Comparison of ENCODE assay signal across 24 cellular contexts in the genomic region with DNA sequence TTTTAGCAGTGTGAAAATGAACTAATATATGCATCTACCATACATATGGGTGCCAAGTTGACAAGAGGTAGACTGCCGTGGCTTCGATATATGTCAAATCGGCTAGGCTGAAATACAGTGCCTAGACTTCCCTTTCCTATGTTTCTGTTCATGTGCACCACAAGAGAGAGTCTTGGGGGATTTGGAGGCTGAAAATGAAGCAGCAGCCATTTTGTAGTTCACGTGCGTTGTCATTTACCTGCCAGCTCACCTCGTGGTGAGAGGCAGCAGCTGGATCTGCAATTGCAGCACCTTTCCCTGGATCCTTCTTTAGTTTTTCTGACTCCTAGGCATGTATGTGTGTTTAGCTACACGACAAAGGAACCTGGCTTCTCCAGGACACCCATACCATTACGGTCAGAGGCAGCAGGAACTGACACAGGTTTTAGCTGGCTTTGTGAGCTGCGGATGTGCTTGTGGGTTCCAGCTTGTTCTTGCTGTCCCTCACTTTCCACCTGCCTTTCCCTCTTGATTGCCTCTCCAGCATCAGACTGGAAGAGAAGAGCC.
"Had no signal": no experiment of that assay in that cellular context is flagged by ENCODE, and none has a peak within 500 bp of the region (broad histone marks: within the 10 kb centered on the region; RNA-seq: fewer than 3 reads in every experiment).

No MANE protein-coding gene starts in this region.

- H3K9me3 Mint-ChIP-seq: effector memory CD8-positive, alpha-beta T cell; naive thymus-derived CD4-positive, alpha-beta T cell; stimulated activated naive B cell treated with anti-CD40 and anti-IgM and Interleukin-4, amounts not matched to agents 10 μg/mL and 1 μg/mL and 100 μg/mL, for 72 hours; stimulated activated naive CD8-positive, alpha-beta T cell treated with anti-CD3 and anti-CD28 coated beads, Interleukin-15, Interleukin-2, amounts not matched to agents 100 ng/mL and 50 ng/mL, for 24 hours had no signal

- DNase-seq: cortex of kidney; effector memory CD8-positive, alpha-beta T cell; foreskin fibroblast; gastrocnemius medialis; head of caudate nucleus; left cardiac atrium; left lung; mesenchymal stem cell; midbrain; naive thymus-derived CD4-positive, alpha-beta T cell; right lobe of liver; small intestine; stimulated activated CD4-positive, alpha-beta T cell treated with anti-CD3 and anti-CD28 coated beads, Interleukin-15, amount 100 ng/mL, for 24 hours; stimulated activated CD4-positive, alpha-beta T cell treated with anti-CD3 and anti-CD28 coated beads, Interleukin-2, amount 100 ng/mL, for 48 hours; stimulated activated naive B cell treated with anti-CD40 and anti-IgM and Interleukin-4, amounts not matched to agents 10 μg/mL and 1 μg/mL and 100 μg/mL, for 72 hours; transverse colon; upper lobe of right lung; uterus had no signal

- H3K4me3 ChIP-seq: gastrocnemius medialis, left lung, right lobe of liver, suprapubic skin, transverse colon, upper lobe of right lung, uterus had no signal

- H3K36me3 ChIP-seq: gastrocnemius medialis, left lung, right lobe of liver, suprapubic skin, transverse colon, upper lobe of right lung, uterus had no signal

- H3K27ac ChIP-seq: gastrocnemius medialis, left lung, parathyroid adenoma, right lobe of liver, suprapubic skin, transverse colon, upper lobe of right lung, uterus had no signal

- H3K36me3 Mint-ChIP-seq: naive thymus-derived CD4-positive, alpha-beta T cell; stimulated activated naive B cell treated with anti-CD40 and anti-IgM and Interleukin-4, amounts not matched to agents 10 μg/mL and 1 μg/mL and 100 μg/mL, for 72 hours had no signal

- ATAC-seq: effector memory CD8-positive, alpha-beta T cell; gastrocnemius medialis; left cardiac atrium; left lung; naive thymus-derived CD4-positive, alpha-beta T cell; right lobe of liver; stimulated activated naive B cell treated with anti-CD40 and anti-IgM and Interleukin-4, amounts not matched to agents 10 μg/mL and 1 μg/mL and 100 μg/mL, for 72 hours; upper lobe of right lung had no signal

- H3K79me2 ChIP-seq: parathyroid adenoma had no signal

- H3K4me3 Mint-ChIP-seq: effector memory CD8-positive, alpha-beta T cell; naive thymus-derived CD4-positive, alpha-beta T cell; nephron; stimulated activated naive B cell treated with anti-CD40 and anti-IgM and Interleukin-4, amounts not matched to agents 10 μg/mL and 1 μg/mL and 100 μg/mL, for 72 hours; stimulated activated naive CD8-positive, alpha-beta T cell treated with anti-CD3 and anti-CD28 coated beads, Interleukin-15, Interleukin-2, amounts not matched to agents 100 ng/mL and 50 ng/mL, for 24 hours had no signal

- H2AFZ ChIP-seq: parathyroid adenoma had no signal

- H3K4me1 Mint-ChIP-seq: nephron had no signal

- FAIRE-seq: islet of Langerhans had no signal

- H3K4me1 ChIP-seq: gastrocnemius medialis, left lung, parathyroid adenoma, right lobe of liver, suprapubic skin, upper lobe of right lung, uterus had no signal

- H3K27me3 ChIP-seq: gastrocnemius medialis, left lung, right lobe of liver, suprapubic skin, uterus had no signal

- H3K9ac ChIP-seq: parathyroid adenoma had no signal

- H3K27ac Mint-ChIP-seq: effector memory CD8-positive, alpha-beta T cell; nephron; progenitor cell of endocrine pancreas; stimulated activated naive B cell treated with anti-CD40 and anti-IgM and Interleukin-4, amounts not matched to agents 10 μg/mL and 1 μg/mL and 100 μg/mL, for 72 hours; stimulated activated naive CD8-positive, alpha-beta T cell treated with anti-CD3 and anti-CD28 coated beads, Interleukin-15, Interleukin-2, amounts not matched to agents 100 ng/mL and 50 ng/mL, for 24 hours had no signal

- H3K9me3 ChIP-seq: gastrocnemius medialis, left lung, right lobe of liver, suprapubic skin, transverse colon, upper lobe of right lung, uterus had no signal
